8 cellular contexts compared by ENCODE assay signal in the genomic region with DNA sequence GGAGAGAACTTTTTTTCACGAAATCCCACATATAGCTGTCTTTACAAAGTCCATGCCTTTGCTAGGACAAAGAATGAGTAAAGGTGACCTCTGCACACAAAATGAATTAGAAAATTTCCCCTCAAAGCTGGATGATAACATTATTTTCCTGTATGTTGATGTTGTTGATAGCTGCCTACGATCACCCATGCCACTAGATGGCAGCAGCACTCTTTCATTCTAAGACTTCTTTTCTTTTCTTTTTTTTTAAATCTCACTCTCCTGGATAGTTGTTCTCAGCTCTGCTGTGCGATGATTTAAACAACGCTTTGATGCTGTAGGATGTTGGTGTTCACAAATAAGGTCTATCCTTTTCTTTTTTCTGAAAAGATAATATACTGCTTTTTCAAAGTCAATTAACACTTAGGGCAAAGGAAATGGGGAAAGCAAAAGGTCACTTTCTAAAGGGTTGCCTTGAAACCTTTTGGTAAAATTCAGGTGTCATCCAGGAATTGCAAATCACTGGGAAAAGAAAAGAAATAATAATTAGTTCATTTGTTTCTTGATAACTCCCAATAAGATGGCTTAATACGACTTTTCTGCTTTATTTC.
A peak's percentile ranks its signal among the peaks of the same experiment; 100 is the strongest.
DNase-seq lines count a peak whose midpoint lies in the region; ATAC-seq and TF ChIP-seq lines count a peak whose summit lies in the region.

No MANE protein-coding gene starts in this region.

- peak; percentile 80 for ATAC-seq in GM21447 (IDR thresholded peaks at IDR 0.05; ENCODE audit: unreplicated experiment)
- ATAC-seq in activated T-cell treated with anti-CD3 and anti-CD28 coated beads, Interleukin-2, amount 50 U/mL, for 4 hours = no peak

- no peak overlapping the region for H3K4me3 Mint-ChIP-seq in activated T-cell treated with anti-CD3 and anti-CD28 coated beads, Interleukin-2, amount 50 U/mL, for 4 hours
- no peak overlapping the region for H3K4me3 Mint-ChIP-seq in progenitor cell of endocrine pancreas (ENCODE audit: low read depth)

- H3K9me3 Mint-ChIP-seq in activated T-cell treated with anti-CD3 and anti-CD28 coated beads, Interleukin-2, amount 50 U/mL, for 4 hours = no peaks in the 10 kb centered on the region
- no peaks in the 10 kb centered on the region for H3K9me3 Mint-ChIP-seq in progenitor cell of endocrine pancreas (ENCODE audit: low read depth)

- H3K27me3 Mint-ChIP-seq in activated T-cell treated with anti-CD3 and anti-CD28 coated beads, Interleukin-2, amount 50 U/mL, for 4 hours (ENCODE audit: low read depth) = peaks cover 9% of the 10 kb centered on the region
- H3K27me3 Mint-ChIP-seq in progenitor cell of endocrine pancreas = no peaks in the 10 kb centered on the region

- DNase-seq in Daoy (ENCODE audit: low read depth) (peak; percentile 36), HT1080 (ENCODE audit: low read depth) (peak; percentile 57), NOMO-1 treated with DMSO at 0.1 percent for 48 hours (lab: John Stamatoyannopoulos, UW; ENCODE audit: unreplicated experiment) (peak; percentile 69), germinal center (ENCODE audit: low spot score) (peak; percentile 26), progenitor cell of endocrine pancreas (ENCODE audit: low spot score, unreplicated experiment) (peak; percentile 27), T1000 (lab: John Stamatoyannopoulos, UW) (no peak)
- peak; percentile 12 for DNase-seq in activated T-cell treated with anti-CD3 and anti-CD28 coated beads, Interleukin-2, amount 50 U/mL, for 4 hours

- TF ChIP-seq CTCF in progenitor cell of endocrine pancreas (IDR thresholded peaks at IDR 0.05; ENCODE audit: unreplicated experiment) = peak; percentile 95

- no peak overlapping the region for H3K27ac Mint-ChIP-seq in progenitor cell of endocrine pancreas

- no peaks in the 10 kb centered on the region for H3K36me3 Mint-ChIP-seq in activated T-cell treated with anti-CD3 and anti-CD28 coated beads, Interleukin-2, amount 50 U/mL, for 4 hours (ENCODE audit: insufficient read depth)
- H3K36me3 Mint-ChIP-seq in progenitor cell of endocrine pancreas (ENCODE audit: insufficient read depth) = no peaks in the 10 kb centered on the region

- no peaks in the 10 kb centered on the region for H3K4me1 Mint-ChIP-seq in activated T-cell treated with anti-CD3 and anti-CD28 coated beads, Interleukin-2, amount 50 U/mL, for 4 hours (ENCODE audit: low read depth)
- peaks cover 1% of the 10 kb centered on the region for H3K4me1 Mint-ChIP-seq in progenitor cell of endocrine pancreas (ENCODE audit: low read depth)
